15 cellular contexts compared by ENCODE assay signal in the genomic region with DNA sequence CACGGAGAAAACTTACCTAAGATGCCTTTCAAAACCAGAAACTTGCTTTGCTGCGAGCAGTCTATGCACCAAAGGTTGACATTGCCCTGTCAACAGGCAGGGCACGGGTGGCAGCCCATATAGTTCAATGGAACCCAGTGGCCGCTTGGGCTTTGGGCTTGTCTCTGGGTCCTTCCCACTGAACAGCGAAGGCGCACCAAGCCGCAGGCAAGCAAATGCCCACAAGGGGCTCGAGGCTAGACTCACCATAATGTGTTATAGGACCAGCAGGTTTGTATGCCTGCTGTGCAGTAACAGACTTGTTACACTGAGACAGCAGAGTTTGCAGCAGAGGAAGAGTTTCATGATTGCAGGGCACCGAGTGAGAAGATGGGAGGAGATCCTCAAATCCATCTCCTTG. TPM values are rescaled to one million over a fixed set of nuclear protein-coding genes. Genes with fewer than 3 reads are reported as not detected.
DNase-seq lines count a peak whose midpoint lies in the region; ATAC-seq, FAIRE-seq and TF ChIP-seq lines count a peak whose summit lies in the region.
"Had no signal": no experiment of that assay in that cellular context is flagged by ENCODE, and none has a peak within 500 bp of the region (broad histone marks: within the 10 kb centered on the region; RNA-seq: fewer than 3 reads in every experiment).

No MANE protein-coding gene starts in this region.

- peak; percentile 71 for TF ChIP-seq POLR2A in K562 (conservative IDR thresholded peaks at IDR 0.05)

- no peaks in the 10 kb centered on the region for H3K27me3 ChIP-seq in K562 (ENCODE audit: control insufficient read depth in 2 of 2, insufficient read depth in 2 of 2, low read length in 2 of 2)
- H3K27me3 ChIP-seq: breast epithelium had no signal

- no peaks in the 10 kb centered on the region for H3K79me2 ChIP-seq in K562 (ENCODE audit: control insufficient read depth, insufficient read depth, low read length)

- peaks cover 99% of the 10 kb centered on the region; the same call in 2 of the 3 replicates for H3K36me3 ChIP-seq in K562 (ENCODE audit: control insufficient read depth, insufficient read depth, low read length)
- H3K36me3 ChIP-seq: breast epithelium had no signal

- DNase-seq in activated naive CD8-positive, alpha-beta T cell treated with anti-CD3 and anti-CD28 coated beads, Interleukin-2, amount 10 ng/mL, durations not matched to agents 7 days and 5 days, result no peak
- no peak for DNase-seq in activated naive CD8-positive, alpha-beta T cell treated with anti-CD3 and anti-CD28 coated beads, Interleukin-2, amount 50 U/mL, for 24 hours
- DNase-seq in K562 (ENCODE audit: extremely low read depth in 1 of 4, low spot score in 3 of 4) (peak in 2 of 4 experiments; percentile 48 to 52), urothelium cell line (ENCODE audit: low spot score) (no peak), midbrain (lab: John Stamatoyannopoulos, UW) (no peak), Kasumi-1 (lab: John Stamatoyannopoulos, UW) (no peak)
- DNase-seq: activated CD4-positive, alpha-beta T cell treated with anti-CD3 and anti-CD28 coated beads for 48 hours; naive thymus-derived CD8-positive, alpha-beta T cell; NCI-H1048; NCI-H2171; NK-92 treated with Interleukin-12 subunit alpha and Interleukin-12 subunit beta, amount 100 ng/mL, for 24 hours; stimulated activated CD4-positive, alpha-beta T cell treated with anti-CD3 and anti-CD28 coated beads, Interleukin-15, amount 100 ng/mL, for 24 hours had no signal

- H4K20me1 ChIP-seq in K562 (replicated peaks; ENCODE audit: control insufficient read depth, insufficient read depth, low read length), result peaks cover 10% of the 10 kb centered on the region; the same call in 1 of the 2 replicates

- peaks cover 27% of the 10 kb centered on the region for H3K4me1 Mint-ChIP-seq in activated naive CD8-positive, alpha-beta T cell treated with anti-CD3 and anti-CD28 coated beads, Interleukin-2, amount 10 ng/mL, durations not matched to agents 7 days and 5 days
- peaks cover 8% of the 10 kb centered on the region for H3K4me1 Mint-ChIP-seq in activated naive CD8-positive, alpha-beta T cell treated with anti-CD3 and anti-CD28 coated beads, Interleukin-2, amount 50 U/mL, for 24 hours

- H3K27ac Mint-ChIP-seq in activated naive CD8-positive, alpha-beta T cell treated with anti-CD3 and anti-CD28 coated beads, Interleukin-2, amount 10 ng/mL, durations not matched to agents 7 days and 5 days, result peak overlapping the region; percentile 21
- no peak overlapping the region for H3K27ac Mint-ChIP-seq in activated naive CD8-positive, alpha-beta T cell treated with anti-CD3 and anti-CD28 coated beads, Interleukin-2, amount 50 U/mL, for 24 hours

- H3K9me1 ChIP-seq in K562 (ENCODE audit: control insufficient read depth, insufficient read depth, low read length), result no peaks in the 10 kb centered on the region

- 94% methylated on average over 9 of the region's 9 CpGs for WGBS in K562 (ENCODE audit: insufficient coverage, low coverage, missing lambda C conversion rate)

- H3K36me3 Mint-ChIP-seq in activated naive CD8-positive, alpha-beta T cell treated with anti-CD3 and anti-CD28 coated beads, Interleukin-2, amount 10 ng/mL, durations not matched to agents 7 days and 5 days, result peaks cover 28% of the 10 kb centered on the region
- H3K36me3 Mint-ChIP-seq in activated naive CD8-positive, alpha-beta T cell treated with anti-CD3 and anti-CD28 coated beads, Interleukin-2, amount 50 U/mL, for 24 hours (ENCODE audit: low read depth), result peaks cover 43% of the 10 kb centered on the region
- H3K36me3 Mint-ChIP-seq: naive thymus-derived CD8-positive, alpha-beta T cell had no signal

- peak overlapping the region in 1 of 2 experiments; percentile 13; a peak in 1 of 4 replicates for H3K9ac ChIP-seq in K562 (ENCODE audit: insufficient read depth in 1 of 2, low read depth in 2 of 2, low read length in 2 of 2)

- no peak for FAIRE-seq in K562 (lab: Jason Lieb, UNC)
- FAIRE-seq in urothelium cell line (lab: Jason Lieb, UNC), result peak; percentile 76
- FAIRE-seq: D721Med had no signal

- H3K27ac ChIP-seq in K562 (ENCODE audit: extremely low read depth, low read depth, low read length), result no peak overlapping the region
- H3K27ac ChIP-seq: breast epithelium had no signal

- H3K4me1 ChIP-seq in K562 (replicated peaks in 1 of 2; ENCODE audit: control insufficient read depth in 2 of 2, insufficient read depth in 2 of 2, low read length in 2 of 2), result peaks cover 0 to 5% of the 10 kb centered on the region in 2 experiments; a peak in 1 of 5 replicates
- H3K4me1 ChIP-seq: breast epithelium had no signal

- H2AFZ ChIP-seq in K562 (ENCODE audit: low read depth, low read length), result no peak overlapping the region

- TF ChIP-seq EP300 in K562 (IDR thresholded peaks at IDR 0.05; ENCODE audit: low read length), result no peak

- H3K9me3 Mint-ChIP-seq in activated naive CD8-positive, alpha-beta T cell treated with anti-CD3 and anti-CD28 coated beads, Interleukin-2, amount 10 ng/mL, durations not matched to agents 7 days and 5 days, result no peaks in the 10 kb centered on the region
- H3K9me3 Mint-ChIP-seq in activated naive CD8-positive, alpha-beta T cell treated with anti-CD3 and anti-CD28 coated beads, Interleukin-2, amount 50 U/mL, for 24 hours, result no peaks in the 10 kb centered on the region
- H3K9me3 Mint-ChIP-seq: naive thymus-derived CD8-positive, alpha-beta T cell had no signal

- H3K4me3 ChIP-seq in K562, result no peak overlapping the region
- H3K4me3 ChIP-seq: breast epithelium had no signal

- no TSS peak for BruUV-seq in K562 (replicated peaks; lab: Mats Ljungman, UMichigan)

- TF ChIP-seq RAD21 in K562 (CRISPR knock-in tag; conservative IDR thresholded peaks at IDR 0.05 in 1 of 2, IDR thresholded peaks at IDR 0.05 in 1 of 2), result 0 out of 4 replicates have a peak, but pooled peaks of 1 of the 2 experiments have one; percentile 4

- POLR2A ChIA-PET in activated naive CD8-positive, alpha-beta T cell treated with anti-CD3 and anti-CD28 coated beads, Interleukin-2, amount 10 ng/mL, durations not matched to agents 7 days and 5 days (lab: Charles Lee), result no interaction called here
- POLR2A ChIA-PET in K562 (lab: Yijun Ruan, JAX), result interaction anchor here (0.6 to 3.3 kb wide), 6 partner anchors 9 to 76 kb away, joined by 3 to 23 read pairs (median 4); no protein-coding TSS in a partner anchor

- no peaks in the 10 kb centered on the region for H3K9me3 ChIP-seq in K562 (replicated peaks; ENCODE audit: control insufficient read depth, insufficient read depth, low read depth, low read length)
- H3K9me3 ChIP-seq: breast epithelium had no signal

- H3K27me3 Mint-ChIP-seq in activated naive CD8-positive, alpha-beta T cell treated with anti-CD3 and anti-CD28 coated beads, Interleukin-2, amount 10 ng/mL, durations not matched to agents 7 days and 5 days, result no peaks in the 10 kb centered on the region
- no peaks in the 10 kb centered on the region for H3K27me3 Mint-ChIP-seq in activated naive CD8-positive, alpha-beta T cell treated with anti-CD3 and anti-CD28 coated beads, Interleukin-2, amount 50 U/mL, for 24 hours
- H3K27me3 Mint-ChIP-seq: naive thymus-derived CD8-positive, alpha-beta T cell had no signal

- ATAC-seq in activated naive CD8-positive, alpha-beta T cell treated with anti-CD3 and anti-CD28 coated beads, Interleukin-2, amount 10 ng/mL, durations not matched to agents 7 days and 5 days (ENCODE audit: low read depth), result no peak
- no peak for ATAC-seq in activated naive CD8-positive, alpha-beta T cell treated with anti-CD3 and anti-CD28 coated beads, Interleukin-2, amount 50 U/mL, for 24 hours
- peak; percentile 50 for ATAC-seq in K562
- ATAC-seq: naive thymus-derived CD8-positive, alpha-beta T cell had no signal

- intact Hi-C loops in K562 (cut with micrococcal nuclease), result no loop called here

- H3K4me3 Mint-ChIP-seq in activated naive CD8-positive, alpha-beta T cell treated with anti-CD3 and anti-CD28 coated beads, Interleukin-2, amount 10 ng/mL, durations not matched to agents 7 days and 5 days, result no peak overlapping the region
- no peak overlapping the region for H3K4me3 Mint-ChIP-seq in activated naive CD8-positive, alpha-beta T cell treated with anti-CD3 and anti-CD28 coated beads, Interleukin-2, amount 50 U/mL, for 24 hours

- in situ Hi-C loops in K562 (cut with MboI), result loop anchor here (10.0 kb wide), 1 partner anchor 841 kb away; no protein-coding TSS in a partner anchor

- peak; percentile 29 to 41 (median 37); a peak in 4 of 6 replicates for TF ChIP-seq CTCF in K562 (IDR thresholded peaks at IDR 0.05 in 2 of 3, conservative IDR thresholded peaks at IDR 0.05 in 1 of 3; ENCODE audit: insufficient read depth in 2 of 3, low read depth in 1 of 3, low read length in 3 of 3)

- H3K4me2 ChIP-seq in K562 (ENCODE audit: insufficient read depth, low read length), result no peak overlapping the region

- CTCF ChIA-PET in K562 (lab: Yijun Ruan, JAX; ENCODE audit: low intra/inter-chr PET ratio), result no interaction called here

RNA-seq across cellular contexts. Expression of gene CLDN5, which starts 20.3 kb away (rescaled TPM):
- total RNA-seq in activated naive CD8-positive, alpha-beta T cell treated with anti-CD3 and anti-CD28 coated beads, Interleukin-2, amount 10 ng/mL, durations not matched to agents 7 days and 5 days, result not detected
- total RNA-seq in K562 (2011; cell fraction: chromatin; rRNA removed; ENCODE audit: low replicate concordance), result not detected in 2 replicates
- total RNA-seq in K562 (2011; cell fraction: nucleolus; rRNA removed), result not detected in 2 replicates
- total RNA-seq in K562 (2011; cell fraction: nucleoplasm; rRNA removed), result not detected in 2 replicates
- not detected in 2 replicates for total RNA-seq in K562 (2014; rRNA removed)
- total RNA-seq in K562 (2014; rRNA removed; fragmentation: Illumina TruSeq; extraction: Trizol), result not detected in 2 replicates
- not detected in 2 replicates for total RNA-seq in K562 (2015; rRNA removed; fragmentation: Illumina TruSeq; extraction: Trizol)
- 0.16 and 0.20 TPM in 2 replicates for total RNA-seq in K562 (2021)
- polyA plus RNA-seq in K562 (2011; rRNA removed), result not detected in 2 replicates
- not detected in 2 replicates for polyA plus RNA-seq in K562 (2011; cell fraction: cytosol; rRNA removed)
- not detected in 2 replicates for polyA plus RNA-seq in K562 (2011; cell fraction: nucleus; rRNA removed)
- polyA plus RNA-seq in K562 (2012), result 0.08 and 0.18 TPM in 2 replicates
- not detected in 2 replicates for polyA plus RNA-seq in K562 (2014; fragmentation: Illumina TruSeq; extraction: Trizol)
- polyA plus RNA-seq in K562 (2014; fragmentation: Nextera tagmentation; extraction: Ambion mirVana), result not detected
- polyA plus RNA-seq in K562 (2014; rRNA removed), result not detected in 2 replicates
- polyA minus RNA-seq in K562 (2011; rRNA and poly(A)+ RNA removed), result not detected in 2 replicates
- polyA minus RNA-seq in K562 (2011; cell fraction: cytosol; rRNA and poly(A)+ RNA removed), result not detected in 2 replicates
- not detected in 2 replicates for polyA minus RNA-seq in K562 (2011; cell fraction: nucleus; rRNA and poly(A)+ RNA removed)
- total RNA-seq: fibroblast of villous mesenchyme; naive thymus-derived CD8-positive, alpha-beta T cell had no signal

RNA-seq across cellular contexts. Expression of gene CDC45, which starts 24.1 kb away (rescaled TPM):
- 10 to 100 TPM; 54.2 to 56.1 TPM for total RNA-seq in activated naive CD8-positive, alpha-beta T cell treated with anti-CD3 and anti-CD28 coated beads, Interleukin-2, amount 10 ng/mL, durations not matched to agents 7 days and 5 days
- total RNA-seq in K562 (2011; cell fraction: chromatin; rRNA removed; ENCODE audit: low replicate concordance), result 810 and 853 TPM in 2 replicates
- total RNA-seq in K562 (2011; cell fraction: nucleolus; rRNA removed), result 339 and 346 TPM in 2 replicates
- 307 and 398 TPM in 2 replicates for total RNA-seq in K562 (2011; cell fraction: nucleoplasm; rRNA removed)
- total RNA-seq in K562 (2014; rRNA removed), result 415 and 450 TPM in 2 replicates
- total RNA-seq in K562 (2014; rRNA removed; fragmentation: Illumina TruSeq; extraction: Trizol), result 263 and 295 TPM in 2 replicates
- total RNA-seq in K562 (2015; rRNA removed; fragmentation: Illumina TruSeq; extraction: Trizol), result 239 and 251 TPM in 2 replicates
- total RNA-seq in K562 (2021), result 312 and 319 TPM in 2 replicates
- 580 and 584 TPM in 2 replicates for polyA plus RNA-seq in K562 (2011; rRNA removed)
- 370 and 430 TPM in 2 replicates for polyA plus RNA-seq in K562 (2011; cell fraction: cytosol; rRNA removed)
- 642 and 944 TPM in 2 replicates for polyA plus RNA-seq in K562 (2011; cell fraction: nucleus; rRNA removed)
- 267 and 326 TPM in 2 replicates for polyA plus RNA-seq in K562 (2012)
- 412 and 430 TPM in 2 replicates for polyA plus RNA-seq in K562 (2014; fragmentation: Illumina TruSeq; extraction: Trizol)
- polyA plus RNA-seq in K562 (2014; fragmentation: Nextera tagmentation; extraction: Ambion mirVana), result 100 to 1,000 TPM; 276 to 465 TPM
- polyA plus RNA-seq in K562 (2014; rRNA removed), result 410 and 427 TPM in 2 replicates
- polyA minus RNA-seq in K562 (2011; rRNA and poly(A)+ RNA removed), result 415 and 540 TPM in 2 replicates
- 153 and 162 TPM in 2 replicates for polyA minus RNA-seq in K562 (2011; cell fraction: cytosol; rRNA and poly(A)+ RNA removed)
- polyA minus RNA-seq in K562 (2011; cell fraction: nucleus; rRNA and poly(A)+ RNA removed), result 185 and 445 TPM in 2 replicates

RNA-seq across cellular contexts. Expression of gene UFD1, which starts 24.9 kb away (rescaled TPM):
- total RNA-seq in activated naive CD8-positive, alpha-beta T cell treated with anti-CD3 and anti-CD28 coated beads, Interleukin-2, amount 10 ng/mL, durations not matched to agents 7 days and 5 days, result 10 to 100 TPM; 58.2 to 68.7 TPM
- total RNA-seq in K562 (2011; cell fraction: chromatin; rRNA removed; ENCODE audit: low replicate concordance), result 307 and 375 TPM in 2 replicates
- total RNA-seq in K562 (2011; cell fraction: nucleolus; rRNA removed), result 219 and 230 TPM in 2 replicates
- total RNA-seq in K562 (2011; cell fraction: nucleoplasm; rRNA removed), result 278 and 374 TPM in 2 replicates
- total RNA-seq in K562 (2014; rRNA removed), result 238 and 290 TPM in 2 replicates
- total RNA-seq in K562 (2014; rRNA removed; fragmentation: Illumina TruSeq; extraction: Trizol), result 361 and 365 TPM in 2 replicates
- total RNA-seq in K562 (2015; rRNA removed; fragmentation: Illumina TruSeq; extraction: Trizol), result 330 and 363 TPM in 2 replicates
- 284 and 307 TPM in 2 replicates for total RNA-seq in K562 (2021)
- polyA plus RNA-seq in K562 (2011; rRNA removed), result 428 and 564 TPM in 2 replicates
- 516 and 625 TPM in 2 replicates for polyA plus RNA-seq in K562 (2011; cell fraction: cytosol; rRNA removed)
- 577 and 723 TPM in 2 replicates for polyA plus RNA-seq in K562 (2011; cell fraction: nucleus; rRNA removed)
- 381 and 502 TPM in 2 replicates for polyA plus RNA-seq in K562 (2012)
- 551 and 645 TPM in 2 replicates for polyA plus RNA-seq in K562 (2014; fragmentation: Illumina TruSeq; extraction: Trizol)
- polyA plus RNA-seq in K562 (2014; fragmentation: Nextera tagmentation; extraction: Ambion mirVana), result 100 to 1,000 TPM; 503 to 627 TPM
- polyA plus RNA-seq in K562 (2014; rRNA removed), result 321 and 446 TPM in 2 replicates
- polyA minus RNA-seq in K562 (2011; rRNA and poly(A)+ RNA removed), result 432 and 439 TPM in 2 replicates
- 143 and 172 TPM in 2 replicates for polyA minus RNA-seq in K562 (2011; cell fraction: cytosol; rRNA and poly(A)+ RNA removed)
- polyA minus RNA-seq in K562 (2011; cell fraction: nucleus; rRNA and poly(A)+ RNA removed), result 99.8 and 195 TPM in 2 replicates

RNA-seq across cellular contexts. Expression of gene C22orf39, which starts 56.4 kb away (rescaled TPM):
- 10 to 100 TPM; 42.2 to 47.4 TPM for total RNA-seq in activated naive CD8-positive, alpha-beta T cell treated with anti-CD3 and anti-CD28 coated beads, Interleukin-2, amount 10 ng/mL, durations not matched to agents 7 days and 5 days
- total RNA-seq in K562 (2011; cell fraction: chromatin; rRNA removed; ENCODE audit: low replicate concordance), result 119 and 122 TPM in 2 replicates
- total RNA-seq in K562 (2011; cell fraction: nucleolus; rRNA removed), result 71.8 and 76.0 TPM in 2 replicates
- total RNA-seq in K562 (2011; cell fraction: nucleoplasm; rRNA removed), result 107 and 142 TPM in 2 replicates
- total RNA-seq in K562 (2014; rRNA removed) (94.7 and 124 TPM in 2 replicates), K562 (2014; rRNA removed; fragmentation: Illumina TruSeq; extraction: Trizol) (57.2 and 59.5 TPM in 2 replicates), K562 (2015; rRNA removed; fragmentation: Illumina TruSeq; extraction: Trizol) (61.3 and 63.2 TPM in 2 replicates), K562 (2021) (66.8 and 68.0 TPM in 2 replicates)
- polyA plus RNA-seq in K562 (2011; rRNA removed) (139 and 244 TPM in 2 replicates), K562 (2014; fragmentation: Illumina TruSeq; extraction: Trizol) (68.6 and 73.5 TPM in 2 replicates), K562 (2014; fragmentation: Nextera tagmentation; extraction: Ambion mirVana) (10 to 100 TPM; 20.4 to 25.9 TPM), K562 (2014; rRNA removed) (112 and 121 TPM in 2 replicates)
- polyA plus RNA-seq in K562 (2011; cell fraction: cytosol; rRNA removed), result 164 and 257 TPM in 2 replicates
- 71.0 and 99.7 TPM in 2 replicates for polyA plus RNA-seq in K562 (2011; cell fraction: nucleus; rRNA removed)
- polyA plus RNA-seq in K562 (2012), result 87.8 and 120 TPM in 2 replicates
- polyA minus RNA-seq in K562 (2011; rRNA and poly(A)+ RNA removed), result 116 and 185 TPM in 2 replicates
- polyA minus RNA-seq in K562 (2011; cell fraction: cytosol; rRNA and poly(A)+ RNA removed), result 49.4 and 80.5 TPM in 2 replicates
- 24.9 and 58.9 TPM in 2 replicates for polyA minus RNA-seq in K562 (2011; cell fraction: nucleus; rRNA and poly(A)+ RNA removed)

Comparison
In these comparisons a context has a peak if more than half of its experiments do, and no peak if none do; other contexts are left out.
1. RNA of gene CDC45, which starts 24.1 kb away (total RNA-seq): 239 to 853 TPM in K562; 54.2 to 56.1 TPM in activated naive CD8-positive, alpha-beta T cell treated with anti-CD3 and anti-CD28 coated beads, Interleukin-2, amount 10 ng/mL, durations not matched to agents 7 days and 5 days; every median in the first group is over 4 times any median in the second.